In the genomic region with DNA sequence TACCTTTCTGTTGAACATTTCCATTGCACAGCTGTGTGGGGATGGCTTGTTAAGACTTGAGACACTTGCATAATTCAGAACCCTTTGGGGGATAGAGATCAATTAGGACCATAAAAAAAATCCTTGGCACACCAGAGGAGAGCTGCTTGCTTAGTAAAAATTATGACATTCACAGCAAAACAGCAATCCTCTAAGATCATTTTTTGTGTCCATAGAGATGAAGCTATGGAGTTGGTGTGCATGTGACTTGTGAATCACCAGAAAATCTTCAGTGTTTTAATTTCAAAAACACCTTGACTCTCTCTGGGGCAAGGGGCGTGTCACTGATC, we compare ENCODE assay signal across 18 cellular contexts. TPM values are rescaled to one million over a fixed set of nuclear protein-coding genes. Genes with fewer than 3 reads are reported as not detected.
DNase-seq lines count a peak whose midpoint lies in the region; ATAC-seq and TF ChIP-seq lines count a peak whose summit lies in the region.
"Had no signal": no experiment of that assay in that cellular context is flagged by ENCODE, and none has a peak within 500 bp of the region (broad histone marks: within the 10 kb centered on the region; RNA-seq: fewer than 3 reads in every experiment).

No MANE protein-coding gene starts in this region.

- CTCF ChIA-PET in activated naive CD4-positive, alpha-beta T cell treated with anti-CD3 and anti-CD28 coated beads for 36 hours (lab: Charles Lee), result interaction anchor here (0.6 kb wide), 3 partner anchors 28 to 1314 kb away, joined by 3 to 4 read pairs (median 3); no protein-coding TSS in a partner anchor

- H3K27me3 ChIP-seq in ascending aorta (no peaks in the 10 kb centered on the region), esophagus squamous epithelium (no peaks in the 10 kb centered on the region), neural cell (ENCODE audit: insufficient read depth, low read depth, low read length) (no peaks in the 10 kb centered on the region), tibial artery (no peaks in the 10 kb centered on the region)
- H3K27me3 ChIP-seq: BE2C had no signal

- no peak overlapping the region for H3K27ac Mint-ChIP-seq in activated CD4-positive, alpha-beta T cell treated with anti-CD3 and anti-CD28 coated beads, Interleukin-2, amount 10 ng/mL, durations not matched to agents 24 days and 14 days
- no peak overlapping the region for H3K27ac Mint-ChIP-seq in activated naive CD4-positive, alpha-beta T cell treated with anti-CD3 and anti-CD28 coated beads for 36 hours
- H3K27ac Mint-ChIP-seq: activated naive CD4-positive, alpha-beta T cell treated with anti-CD3 and anti-CD28 coated beads, Interleukin-2, amount 50 U/mL, for 24 hours; H9; naive thymus-derived CD8-positive, alpha-beta T cell had no signal

- H2AFZ ChIP-seq in neural cell (ENCODE audit: low read depth, low read length), result no peak overlapping the region

- intact Hi-C loops in ascending aorta (cut with DNase I) (loop anchor here (5.0 kb wide), 1 partner anchor 106 kb away; no protein-coding TSS in a partner anchor), esophagus squamous epithelium (cut with DNase I) (no loop called here), tibial artery (cut with DNase I; ENCODE audit: low total_unique reads) (loop anchor here (5.0 to 10.0 kb wide), 2 partner anchors 41 to 141 kb away; no protein-coding TSS in a partner anchor)
- intact Hi-C loops in activated CD4-positive, alpha-beta T cell treated with anti-CD3 and anti-CD28 coated beads, Interleukin-2, amount 10 ng/mL, durations not matched to agents 24 days and 14 days (cut with micrococcal nuclease), result no loop called here
- intact Hi-C loops in activated naive CD4-positive, alpha-beta T cell treated with anti-CD3 and anti-CD28 coated beads for 36 hours (cut with micrococcal nuclease), result no loop called here

- 10 to 41% methylated on average over 1 of the region's 1 CpG for WGBS in esophagus squamous epithelium, 2 donors

- no peak for ATAC-seq in HG03139 (IDR thresholded peaks at IDR 0.05; ENCODE audit: unreplicated experiment)
- ATAC-seq: naive thymus-derived CD8-positive, alpha-beta T cell had no signal

- TF ChIP-seq CTCF in ascending aorta (IDR thresholded peaks at IDR 0.05), result no peak
- TF ChIP-seq CTCF in esophagus squamous epithelium (IDR thresholded peaks at IDR 0.05), result no peak
- no peak for TF ChIP-seq CTCF in neural cell (IDR thresholded peaks at IDR 0.05; ENCODE audit: poor library complexity, severe bottlenecking)
- no peak for TF ChIP-seq CTCF in tibial artery (IDR thresholded peaks at IDR 0.05)

- peak overlapping the region in 1 of 2 donors; percentile 4 for H3K4me3 ChIP-seq in ascending aorta
- peak overlapping the region in 1 of 4 donors; percentile 16 for H3K4me3 ChIP-seq in esophagus squamous epithelium
- H3K4me3 ChIP-seq in neural cell (ENCODE audit: low read length), result no peak overlapping the region
- H3K4me3 ChIP-seq in tibial artery, result peak overlapping the region; percentile 34 to 69
- H3K4me3 ChIP-seq: cardiac muscle cell had no signal

- no peaks in the 10 kb centered on the region for H3K79me2 ChIP-seq in neural cell (replicated peaks; ENCODE audit: insufficient read depth, low read length)

- no peaks in the 10 kb centered on the region for H3K4me1 Mint-ChIP-seq in activated CD4-positive, alpha-beta T cell treated with anti-CD3 and anti-CD28 coated beads, Interleukin-2, amount 10 ng/mL, durations not matched to agents 24 days and 14 days
- H3K4me1 Mint-ChIP-seq in activated naive CD4-positive, alpha-beta T cell treated with anti-CD3 and anti-CD28 coated beads for 36 hours (ENCODE audit: low read depth), result no peaks in the 10 kb centered on the region
- H3K4me1 Mint-ChIP-seq: activated naive CD4-positive, alpha-beta T cell treated with anti-CD3 and anti-CD28 coated beads, Interleukin-2, amount 50 U/mL, for 24 hours; naive thymus-derived CD8-positive, alpha-beta T cell had no signal

- H4K20me1 ChIP-seq in neural cell (ENCODE audit: insufficient read depth), result no peaks in the 10 kb centered on the region

- no peak for TF ChIP-seq POLR2A in esophagus squamous epithelium (IDR thresholded peaks at IDR 0.05)

- DNase-seq in ascending aorta (ENCODE audit: low spot score in 2 of 2) (no peak), esophagus squamous epithelium (lab: John Stamatoyannopoulos, UW) (no peak), tibial artery (no peak), CD1c-positive myeloid dendritic cell (ENCODE audit: extremely low spot score) (no peak)
- no peak for DNase-seq in activated CD4-positive, alpha-beta T cell treated with anti-CD3 and anti-CD28 coated beads, Interleukin-2, amount 10 ng/mL, durations not matched to agents 24 days and 14 days
- DNase-seq in activated naive CD4-positive, alpha-beta T cell treated with anti-CD3 and anti-CD28 coated beads for 36 hours, result no peak
- DNase-seq: activated CD8-positive, alpha-beta memory T cell treated with anti-CD3 and anti-CD28 coated beads, Interleukin-2, amount 50 U/mL, for 48 hours; BE2C; effector memory CD4-positive, alpha-beta T cell; H9; naive thymus-derived CD8-positive, alpha-beta T cell; NCI-H187 treated with DMSO at 0.1 percent for 48 hours; NCI-H510A treated with DMSO at 0.1 percent for 48 hours; T1000 had no signal

- peaks cover 0 to 18% of the 10 kb centered on the region in 2 donors for H3K4me1 ChIP-seq in ascending aorta
- peaks cover 7 to 56% (median 16%) of the 10 kb centered on the region in 3 donors for H3K4me1 ChIP-seq in esophagus squamous epithelium
- H3K4me1 ChIP-seq in tibial artery, result peaks cover 0 to 93% (median 23%) of the 10 kb centered on the region in 4 donors
- H3K4me1 ChIP-seq: BE2C had no signal

- H3K4me3 Mint-ChIP-seq in activated CD4-positive, alpha-beta T cell treated with anti-CD3 and anti-CD28 coated beads, Interleukin-2, amount 10 ng/mL, durations not matched to agents 24 days and 14 days, result no peak overlapping the region
- no peak overlapping the region for H3K4me3 Mint-ChIP-seq in activated naive CD4-positive, alpha-beta T cell treated with anti-CD3 and anti-CD28 coated beads for 36 hours
- H3K4me3 Mint-ChIP-seq: activated naive CD4-positive, alpha-beta T cell treated with anti-CD3 and anti-CD28 coated beads, Interleukin-2, amount 50 U/mL, for 24 hours; H9; naive thymus-derived CD8-positive, alpha-beta T cell had no signal

- peaks cover 10% of the 10 kb centered on the region for H3K27me3 Mint-ChIP-seq in activated CD4-positive, alpha-beta T cell treated with anti-CD3 and anti-CD28 coated beads, Interleukin-2, amount 10 ng/mL, durations not matched to agents 24 days and 14 days
- peaks cover 19% of the 10 kb centered on the region for H3K27me3 Mint-ChIP-seq in activated naive CD4-positive, alpha-beta T cell treated with anti-CD3 and anti-CD28 coated beads for 36 hours (ENCODE audit: low read depth)

- H3K9me2 ChIP-seq in neural cell (ENCODE audit: insufficient read depth, low read length), result no peaks in the 10 kb centered on the region

- H3K36me3 ChIP-seq in ascending aorta (no peaks in the 10 kb centered on the region), esophagus squamous epithelium (no peaks in the 10 kb centered on the region), neural cell (ENCODE audit: insufficient read depth, low read length) (no peaks in the 10 kb centered on the region), tibial artery (no peaks in the 10 kb centered on the region)
- H3K36me3 ChIP-seq: BE2C, cardiac muscle cell had no signal

- H3K27ac ChIP-seq in ascending aorta (peak overlapping the region; percentile 76 to 95), esophagus squamous epithelium (peak overlapping the region; percentile 44 to 81 (median 68)), neural cell (ENCODE audit: low read length) (peak overlapping the region; percentile 84), tibial artery (peak overlapping the region; percentile 92 to 95)
- H3K27ac ChIP-seq: cardiac muscle cell had no signal

- H3F3A ChIP-seq in neural cell (ENCODE audit: insufficient read depth, low read length, poor library complexity, severe bottlenecking), result no peaks in the 10 kb centered on the region

- no peak overlapping the region for H3K9ac ChIP-seq in neural cell (ENCODE audit: low read length)

- no peaks in the 10 kb centered on the region for H3K36me3 Mint-ChIP-seq in activated CD4-positive, alpha-beta T cell treated with anti-CD3 and anti-CD28 coated beads, Interleukin-2, amount 10 ng/mL, durations not matched to agents 24 days and 14 days (ENCODE audit: low read depth)
- H3K36me3 Mint-ChIP-seq in activated naive CD4-positive, alpha-beta T cell treated with anti-CD3 and anti-CD28 coated beads for 36 hours (ENCODE audit: low read depth), result no peaks in the 10 kb centered on the region
- H3K36me3 Mint-ChIP-seq: activated naive CD4-positive, alpha-beta T cell treated with anti-CD3 and anti-CD28 coated beads, Interleukin-2, amount 50 U/mL, for 24 hours; naive thymus-derived CD8-positive, alpha-beta T cell had no signal

- no peak for TF ChIP-seq EP300 in neural cell (conservative IDR thresholded peaks at IDR 0.05; ENCODE audit: poor library complexity, severe bottlenecking)

- no peak overlapping the region for H3K4me2 ChIP-seq in neural cell (ENCODE audit: low read length)

- H3K9me3 ChIP-seq in ascending aorta (no peaks in the 10 kb centered on the region), esophagus squamous epithelium (no peaks in the 10 kb centered on the region), neural cell (ENCODE audit: low read length) (no peaks in the 10 kb centered on the region), tibial artery (no peaks in the 10 kb centered on the region)
- H3K9me3 ChIP-seq: BE2C had no signal

- no peak for TF ChIP-seq RAD21 in neural cell (conservative IDR thresholded peaks at IDR 0.05)

- H3K9me3 Mint-ChIP-seq in activated CD4-positive, alpha-beta T cell treated with anti-CD3 and anti-CD28 coated beads, Interleukin-2, amount 10 ng/mL, durations not matched to agents 24 days and 14 days, result no peaks in the 10 kb centered on the region
- H3K9me3 Mint-ChIP-seq in activated naive CD4-positive, alpha-beta T cell treated with anti-CD3 and anti-CD28 coated beads for 36 hours, result no peaks in the 10 kb centered on the region
- H3K9me3 Mint-ChIP-seq: activated naive CD4-positive, alpha-beta T cell treated with anti-CD3 and anti-CD28 coated beads, Interleukin-2, amount 50 U/mL, for 24 hours; H9 had no signal

TF ChIP-seq in neural cell, 6 proteins besides CTCF, POLR2A, EP300 and RAD21 (continues in another document):
- TF ChIP-seq SMC3 (conservative IDR thresholded peaks at IDR 0.05; ENCODE audit: poor library complexity), result no peak
- TF ChIP-seq TAF1 (IDR thresholded peaks at IDR 0.05; ENCODE audit: low read depth), result no peak
- no peak for TF ChIP-seq EZH2 (IDR thresholded peaks at IDR 0.05; ENCODE audit: borderline replicate concordance, insufficient read depth, low read length, poor library complexity, severe bottlenecking)
- no peak for TF ChIP-seq MXI1 (conservative IDR thresholded peaks at IDR 0.05; ENCODE audit: poor library complexity, severe bottlenecking)

RNA-seq across cellular contexts. Expression of gene COL8A1, which starts 7.7 kb away (rescaled TPM):
- total RNA-seq in ascending aorta, result 459 TPM
- 10 to 100 TPM in 1 of 4 donors, 1 to 10 TPM in 3; 2.3 to 15.6 (median 5.0) TPM for total RNA-seq in esophagus squamous epithelium
- 0.04 and 0.92 TPM in 2 replicates for polyA plus RNA-seq in neural cell
- polyA minus RNA-seq in neural cell, result 0.24 and 0.35 TPM in 2 replicates
- 0.09 TPM in 1 of 2 replicates, not detected in the other for total RNA-seq in activated CD4-positive, alpha-beta T cell treated with anti-CD3 and anti-CD28 coated beads, Interleukin-2, amount 10 ng/mL, durations not matched to agents 24 days and 14 days
- total RNA-seq in activated naive CD4-positive, alpha-beta T cell treated with anti-CD3 and anti-CD28 coated beads for 36 hours, result under 1 TPM; 0.07 to 0.12 TPM
- polyA plus RNA-seq: naive thymus-derived CD8-positive, alpha-beta T cell had no signal

Comparison
In these comparisons a context has a peak if more than half of its experiments do, and no peak if none do; other contexts are left out.
1. RNA of gene COL8A1, which starts 7.7 kb away (total RNA-seq): 459 TPM in ascending aorta (single experiment); 2.3 to 15.6 TPM in esophagus squamous epithelium, 0.07 to 0.12 TPM in activated naive CD4-positive, alpha-beta T cell treated with anti-CD3 and anti-CD28 coated beads for 36 hours and 0.09 TPM in activated CD4-positive, alpha-beta T cell treated with anti-CD3 and anti-CD28 coated beads, Interleukin-2, amount 10 ng/mL, durations not matched to agents 24 days and 14 days; every median in the first group is over 10 times any median in the second.
2. intact Hi-C loops: an anchor here in ascending aorta (5.0 kb wide) and tibial artery (5.0 to 10.0 kb wide); none called in esophagus squamous epithelium, activated CD4-positive, alpha-beta T cell treated with anti-CD3 and anti-CD28 coated beads, Interleukin-2, amount 10 ng/mL, durations not matched to agents 24 days and 14 days and activated naive CD4-positive, alpha-beta T cell treated with anti-CD3 and anti-CD28 coated beads for 36 hours.
3. Peak in every context shown above with its lines, with median percentiles within 50 percentile points of each other: H3K27ac ChIP-seq.